Comparison of ENCODE assay signal across 4 cellular contexts in genomic region chr10:27989357-27989756, GRCh38. TPM values are rescaled to one million over a fixed set of nuclear protein-coding genes. Genes with fewer than 3 reads are reported as not detected.
"Had no signal": no experiment of that assay in that cellular context is flagged by ENCODE, and none has a peak within 500 bp of the region (broad histone marks: within the 10 kb centered on the region; RNA-seq: fewer than 3 reads in every experiment).

No MANE protein-coding gene starts in this region.

RNA-seq across cellular contexts. Expression of gene ODAD2, which starts 9.5 kb away (rescaled TPM):
- total RNA-seq: gastrocnemius medialis, myocyte had no signal
- polyA plus RNA-seq: heart right ventricle, keratinocyte had no signal
